Comparison of ENCODE assay signal across 8 cellular contexts in genomic region chr3:33437556-33438283, GRCh38. TPM values are rescaled to one million over a fixed set of nuclear protein-coding genes. Genes with fewer than 3 reads are reported as not detected.
DNase-seq lines count a peak whose midpoint lies in the region; TF ChIP-seq lines count a peak whose summit lies in the region.

No MANE protein-coding gene starts in this region.

- no peaks in the 10 kb centered on the region for H4K20me1 ChIP-seq in H9 (ENCODE audit: control insufficient read depth, insufficient read depth, insufficient read length)

- H3K4me1 Mint-ChIP-seq in H9 = peaks cover 35 to 46% of the 10 kb centered on the region in 2 experiments

- H3K27ac ChIP-seq in H9 (ENCODE audit: insufficient read length, low read depth, low read length) (no peak overlapping the region), SK-N-MC (peak overlapping the region; percentile 83)

- H3K4me2 ChIP-seq in H9 (ENCODE audit: insufficient read depth, insufficient read length, low read length) = peak overlapping the region; percentile 94

- H2AFZ ChIP-seq in H9 (ENCODE audit: low read length) = no peak overlapping the region

- peaks cover 19% of the 10 kb centered on the region for H3K23me2 ChIP-seq in H9 (ENCODE audit: insufficient read length, low read depth, low read length, poor library complexity, severe bottlenecking)

- H3K36me3 ChIP-seq in SK-N-MC (ENCODE audit: insufficient read depth, low read length) = no peaks in the 10 kb centered on the region

- H3K27me3 ChIP-seq in H9 (ENCODE audit: insufficient read depth, low read length) = no peaks in the 10 kb centered on the region

- peaks cover 48% of the 10 kb centered on the region; the same call in 1 of the 2 replicates for H3K79me2 ChIP-seq in H9 (ENCODE audit: insufficient read depth, low read length)

- no peak overlapping the region for H3K56ac ChIP-seq in H9 (ENCODE audit: insufficient read length, low read depth, low read length)

- no peak overlapping the region for H4K91ac ChIP-seq in H9 (ENCODE audit: insufficient read length, low read depth, low read length)

- H3K4me3 ChIP-seq in SK-N-MC = peak overlapping the region; percentile 94

- no peak overlapping the region for H2BK15ac ChIP-seq in H9 (ENCODE audit: low read depth, low read length)

- DNase-seq in H9 (no peak), SK-N-MC (ENCODE audit: low read depth, low spot score) (no peak), fibroblast of peridontal ligament (ENCODE audit: extremely low read depth) (peak; percentile 56), renal cortical epithelial cell (ENCODE audit: low read depth) (peak; percentile 29), NCI-H1105 treated with DMSO at 0.1 percent for 48 hours (lab: John Stamatoyannopoulos, UW) (no peak), DMS114 treated with DMSO at 0.1 percent for 48 hours (lab: John Stamatoyannopoulos, UW; ENCODE audit: unreplicated experiment) (no peak), GM10266 (ENCODE audit: extremely low spot score) (no peak)
- no peak for DNase-seq in stimulated activated CD4-positive, alpha-beta T cell treated with anti-CD3 and anti-CD28 coated beads, Interleukin-4, amount 100 ng/mL, for 4 hours

- TF ChIP-seq CTCF in H9 (conservative IDR thresholded peaks at IDR 0.05) = no peak
- no peak for TF ChIP-seq CTCF in GM10266 (IDR thresholded peaks at IDR 0.05; ENCODE audit: control insufficient read depth, insufficient read depth, low read depth, missing control alignments)

- H3K9ac ChIP-seq in H9 (ENCODE audit: extremely low read depth, insufficient read length, low read length) = peak overlapping the region; percentile 94
- peak overlapping the region; percentile 68 for H3K9ac ChIP-seq in SK-N-MC (ENCODE audit: insufficient read length)

- no peak overlapping the region for H2BK120ac ChIP-seq in H9 (ENCODE audit: low read depth, low read length, poor library complexity, severe bottlenecking)

- H3K9me3 Mint-ChIP-seq in H9 = peaks cover 2% of the 10 kb centered on the region in 2 experiments; a peak in 2 of 5 replicates

- no peak overlapping the region for H3K14ac ChIP-seq in H9 (ENCODE audit: insufficient read depth, low read length)

- no peak overlapping the region for H4K8ac ChIP-seq in H9 (replicated peaks; ENCODE audit: insufficient read length, low read depth, low read length)

- no peaks in the 10 kb centered on the region; the same call in 1 of the 2 replicates for H3K27me3 Mint-ChIP-seq in H9 (ENCODE audit: low read depth)

- H2BK5ac ChIP-seq in H9 (ENCODE audit: insufficient read length, low read length) = no peak overlapping the region

- no peak overlapping the region for H3K4ac ChIP-seq in H9 (ENCODE audit: low read depth, low read length)

- H4K5ac ChIP-seq in H9 (ENCODE audit: insufficient read length, low read depth, low read length) = no peak overlapping the region

- no peak overlapping the region for H3K18ac ChIP-seq in H9 (ENCODE audit: insufficient read length, low read depth, low read length)

- H3K4me3 Mint-ChIP-seq in H9 = peak overlapping the region; percentile 91 to 98

- no peak overlapping the region for H2BK12ac ChIP-seq in H9 (ENCODE audit: insufficient read length, low read depth, low read length)

- H3K9me3 ChIP-seq in H9 (ENCODE audit: control insufficient read depth, low read depth, low read length) = no peaks in the 10 kb centered on the region
- H3K9me3 ChIP-seq in SK-N-MC (ENCODE audit: low read depth, low read length) = no peaks in the 10 kb centered on the region

- H3K36me3 Mint-ChIP-seq in H9 (ENCODE audit: insufficient read depth in 1 of 3, low read depth in 3 of 3) = peaks cover 0 to 2% (median 0%) of the 10 kb centered on the region in 3 experiments; a peak in 2 of 7 replicates

- H3K79me1 ChIP-seq in H9 (ENCODE audit: insufficient read depth, low read depth, low read length, poor library complexity, severe bottlenecking) = no peaks in the 10 kb centered on the region

- peak overlapping the region in 1 of 3 experiments; percentile 12; a peak in 2 of 7 replicates for H3K27ac Mint-ChIP-seq in H9

- peaks cover 9% of the 10 kb centered on the region; the same call in 1 of the 2 replicates for H3K4me1 ChIP-seq in H9 (ENCODE audit: insufficient read depth, low read length)

- H3T11ph ChIP-seq in H9 (ENCODE audit: low read length) = no peak overlapping the region

- H2AK5ac ChIP-seq in H9 (ENCODE audit: insufficient read length, low read length) = no peak overlapping the region

- no CpG with 5 or more reads among the region's 3 CpGs for WGBS in H9 (ENCODE audit: extremely low coverage, insufficient read length, low lambda C conversion rate)

- H3K23ac ChIP-seq in H9 (ENCODE audit: insufficient read length, low read depth, low read length) = no peak overlapping the region

- H2BK20ac ChIP-seq in H9 (ENCODE audit: low read depth, low read length, poor library complexity, severe bottlenecking) = no peak overlapping the region

RNA-seq across cellular contexts. Expression of gene UBP1, which starts 2.5 kb away (rescaled TPM):
- total RNA-seq in H9 (2021) (101 and 103 TPM in 2 replicates), renal cortical epithelial cell (32.8 and 77.3 TPM in 2 replicates)

Comparison
In these comparisons a context has a peak if more than half of its experiments do, and no peak if none do; other contexts are left out.
1. DNase-seq: peak in fibroblast of peridontal ligament (single experiment) and renal cortical epithelial cell (single experiment); none in H9 (single experiment), SK-N-MC (single experiment), NCI-H1105 treated with DMSO at 0.1 percent for 48 hours (single experiment), DMS114 treated with DMSO at 0.1 percent for 48 hours (single experiment), stimulated activated CD4-positive, alpha-beta T cell treated with anti-CD3 and anti-CD28 coated beads, Interleukin-4, amount 100 ng/mL, for 4 hours (0 of 2) and GM10266 (single experiment).